8 cellular contexts compared by ENCODE assay signal in the genomic region with DNA sequence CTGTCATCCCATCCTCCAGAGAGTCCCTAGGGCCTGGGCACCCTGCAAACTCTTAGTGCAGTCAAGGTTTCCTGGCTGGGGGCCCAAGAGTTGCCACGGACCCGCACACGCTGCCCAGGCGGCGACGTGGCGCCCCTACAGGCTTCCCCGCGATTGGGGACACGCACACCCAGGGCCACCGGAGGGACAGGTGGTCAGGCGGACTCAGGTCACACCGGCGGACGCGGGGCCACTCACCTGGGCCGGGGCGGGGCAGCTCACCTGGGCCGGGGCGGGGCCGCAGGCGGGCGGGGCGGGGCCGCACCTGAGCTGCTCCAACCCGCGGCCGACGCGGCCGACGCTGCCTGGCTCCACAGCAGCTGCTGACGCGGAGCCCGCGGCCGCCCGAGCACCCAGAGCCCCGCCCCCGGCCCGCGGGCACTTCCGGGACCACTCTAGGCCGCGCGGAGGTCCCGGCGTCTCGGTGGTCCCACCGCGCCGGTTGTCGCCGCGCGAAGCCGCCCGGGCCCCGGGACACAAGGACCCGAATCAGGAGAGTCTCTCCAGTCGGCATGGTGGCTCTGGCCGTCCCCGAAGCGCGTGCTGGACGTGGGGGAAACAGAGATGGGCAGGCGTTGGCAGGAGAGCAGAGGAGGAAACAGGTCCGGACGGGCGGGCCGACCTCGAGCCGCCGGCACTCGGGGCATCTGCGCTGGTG. TPM values are rescaled to one million over a fixed set of nuclear protein-coding genes. Genes with fewer than 3 reads are reported as not detected.
DNase-seq lines count a peak whose midpoint lies in the region; ATAC-seq and TF ChIP-seq lines count a peak whose summit lies in the region.

A gene (minus strand): TSS at position 369 of the 697 bp plus-strand sequence. CDS start 5,972 bp downstream, outside the sequence.

- H3K9ac ChIP-seq in OCI-LY1 (ENCODE audit: low read length) (peak within 1 kb of the TSS; percentile 97), muscle layer of colon (ENCODE audit: low read length) (peak within 1 kb of the TSS; percentile 71)

- H4K20me1 ChIP-seq in OCI-LY1 (ENCODE audit: insufficient read depth, low read length): no peaks in the 10 kb centered on the region

- H3K36me3 ChIP-seq in OCI-LY1 (ENCODE audit: insufficient read depth, low read length) (no peaks in the 10 kb centered on the region), muscle layer of colon (ENCODE audit: insufficient read depth, low read length) (no peaks in the 10 kb centered on the region)

- H3K27ac ChIP-seq in C4-2B (peak within 1 kb of the TSS; percentile 89), OCI-LY1 (ENCODE audit: low read depth, low read length, poor library complexity, severe bottlenecking) (peak within 1 kb of the TSS; percentile 94), muscle layer of colon (ENCODE audit: low read depth, low read length) (peak within 1 kb of the TSS; percentile 95)

- H3K4me3 ChIP-seq in OCI-LY1 (ENCODE audit: low read depth, low read length, poor library complexity, severe bottlenecking) (peak within 1 kb of the TSS; percentile 94), muscle layer of colon (ENCODE audit: low read depth in 1 of 2, low read length in 2 of 2) (peak within 1 kb of the TSS; percentile 90 to 94)

- no peaks in the 10 kb centered on the region for H3K9me2 ChIP-seq in OCI-LY1 (ENCODE audit: low read depth, low read length)

- H3F3A ChIP-seq in OCI-LY1 (ENCODE audit: insufficient read depth, low read length): peaks cover 4% of the 10 kb centered on the region; the same call in 1 of the 2 replicates

- peak within 1 kb of the TSS; percentile 98 for H3K4me2 ChIP-seq in OCI-LY1 (ENCODE audit: low read length)

- no peaks in the 10 kb centered on the region for H3K9me3 ChIP-seq in OCI-LY1 (ENCODE audit: low read length)
- H3K9me3 ChIP-seq in muscle layer of colon (ENCODE audit: low read length): no peaks in the 10 kb centered on the region

- TF ChIP-seq CTCF in C4-2B (conservative IDR thresholded peaks at IDR 0.05) (no peak), OCI-LY1 (IDR thresholded peaks at IDR 0.05; ENCODE audit: low read length) (peak; percentile 27; the same call in 1 of the 2 replicates)

- ATAC-seq in GM19351 (IDR thresholded peaks at IDR 0.05; ENCODE audit: unreplicated experiment): peak; percentile 75

- peaks cover 57% of the 10 kb centered on the region for H3K4me1 ChIP-seq in OCI-LY1 (ENCODE audit: insufficient read depth, low read length, severe bottlenecking)
- peaks cover 10% of the 10 kb centered on the region for H3K4me1 ChIP-seq in muscle layer of colon (ENCODE audit: insufficient read depth, low read length)

- peak; percentile 76 for TF ChIP-seq POLR2A in erythroblast (IDR thresholded peaks at IDR 0.05; ENCODE audit: low read length)

- peak; percentile 71 for DNase-seq in HT1080 (ENCODE audit: low read depth)
- DNase-seq in activated T-cell treated with anti-CD3 and anti-CD28 coated beads for 4 hours: peak; percentile 71
- peak; percentile 91 to 94 for DNase-seq in erythroblast (lab: John Stamatoyannopoulos, UW)
- DNase-seq in stimulated activated CD8-positive, alpha-beta memory T cell treated with anti-CD3 and anti-CD28 coated beads, Interleukin-7, amount 100 ng/mL, for 1 hour (ENCODE audit: low read depth in 2 of 2): peak; percentile 65 to 68

- no peak within 1 kb of the TSS for H2AFZ ChIP-seq in OCI-LY1 (ENCODE audit: low read length)

- H3K79me2 ChIP-seq in OCI-LY1 (ENCODE audit: insufficient read depth, low read length): no peaks in the 10 kb centered on the region

- H3K27me3 ChIP-seq in OCI-LY1 (ENCODE audit: insufficient read depth, low read length): no peaks in the 10 kb centered on the region
- no peaks in the 10 kb centered on the region for H3K27me3 ChIP-seq in muscle layer of colon (ENCODE audit: control insufficient read depth in 1 of 2, insufficient read depth in 2 of 2, low read length in 2 of 2)

RNA-seq across cellular contexts. Expression of the gene that starts here (rescaled TPM):
- total RNA-seq in HT1080 (2014; rRNA removed; shearing (Covaris generic)): 3.1 and 4.4 TPM in 2 replicates
- 2.6 and 2.9 TPM in 2 replicates for polyA plus RNA-seq in HT1080 (2015; cell fraction: cytosol; rRNA removed)
- 4.3 and 4.9 TPM in 2 replicates for polyA plus RNA-seq in HT1080 (2015; cell fraction: nucleus; rRNA removed)

Comparison
In these comparisons a context has a peak if more than half of its experiments do, and no peak if none do; other contexts are left out.
1. Peak in every context shown above with its lines: DNase-seq, ATAC-seq, H3K4me3 ChIP-seq and H3K27ac ChIP-seq.